ENCODE assay signal across 20 cellular contexts in the genomic region with DNA sequence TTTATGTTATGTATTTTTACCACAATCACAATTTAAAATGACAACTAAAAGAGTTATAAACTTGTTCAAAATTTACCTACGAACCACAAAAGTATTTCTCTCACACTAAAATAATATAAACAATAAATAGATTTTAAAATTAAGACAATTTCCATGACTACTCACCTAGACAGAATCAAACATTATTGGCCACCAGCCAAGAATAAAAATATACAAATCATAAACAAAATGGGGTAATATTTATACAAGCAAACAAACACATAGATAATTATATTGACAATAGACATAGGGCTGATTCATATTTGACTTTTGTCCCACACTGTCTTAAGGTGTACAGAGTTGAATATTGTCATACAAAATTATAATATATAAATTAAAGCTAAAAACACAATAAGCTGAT.
DNase-seq lines count a peak whose midpoint lies in the region; ATAC-seq, FAIRE-seq and TF ChIP-seq lines count a peak whose summit lies in the region.
"Had no signal": no experiment of that assay in that cellular context is flagged by ENCODE, and none has a peak within 500 bp of the region (broad histone marks: within the 10 kb centered on the region; RNA-seq: fewer than 3 reads in every experiment).

No MANE protein-coding gene starts in this region.

- DNase-seq in frontal cortex (ENCODE audit: low spot score in 2 of 2) (no peak), pancreas (no peak), HK-2 (ENCODE audit: unreplicated experiment) (no peak), KBM-7 (no peak), UCSD-AML1 (lab: John Stamatoyannopoulos, UW; ENCODE audit: unreplicated experiment) (no peak)
- DNase-seq: 8988T; Calu3; CD8-positive, alpha-beta T cell; DND-41; EL; H7; HFFc6 had no signal

- in situ Hi-C loops in KBM-7 (cut with MboI; ENCODE audit: low pct_unique_long_range_greater_than_20kb, low sequenced_read_pairs), result no loop called here

- no peaks in the 10 kb centered on the region for H3K4me1 ChIP-seq in pancreas
- H3K4me1 ChIP-seq: BLaER1 treated with 17β-estradiol and CSF1 and Interleukin-3, amounts not matched to agents 10 nM and 100 nM had no signal

- no peaks in the 10 kb centered on the region for H3K36me3 ChIP-seq in pancreas
- H3K36me3 ChIP-seq: BLaER1 treated with 17β-estradiol and CSF1 and Interleukin-3, amounts not matched to agents 10 nM and 100 nM had no signal

- no peak for TF ChIP-seq CTCF in pancreas (IDR thresholded peaks at IDR 0.05)

- 75 to 88% methylated on average over 1 of the region's 1 CpG for WGBS in pancreas, 2 donors

- peak; percentile 94 for FAIRE-seq in A204.1 (lab: Jason Lieb, UNC)
- FAIRE-seq in TTC549 (lab: Jason Lieb, UNC), result peak; percentile 78
- FAIRE-seq in frontal cortex (lab: Jason Lieb, UNC), result peak; percentile 88
- peak; percentile 84 for FAIRE-seq in pancreas (lab: Jason Lieb, UNC)
- FAIRE-seq: GM12878, GM19239, HepG2 had no signal

- no peak for ATAC-seq in pancreas
- ATAC-seq: CD8-positive, alpha-beta T cell; GM12878; GM23338; HCT116; HepG2 had no signal

- H3K27me3 ChIP-seq in pancreas, result no peaks in the 10 kb centered on the region
- H3K27me3 ChIP-seq: BLaER1 treated with 17β-estradiol and CSF1 and Interleukin-3, amounts not matched to agents 10 nM and 100 nM had no signal

- no peaks in the 10 kb centered on the region for H3K9me3 ChIP-seq in pancreas

- intact Hi-C loops in pancreas (cut with DNase I), result no loop called here

- H3K27ac ChIP-seq in pancreas, result no peak overlapping the region
- H3K27ac ChIP-seq: BLaER1 treated with 17β-estradiol and CSF1 and Interleukin-3, amounts not matched to agents 10 nM and 100 nM had no signal

- no peak overlapping the region for H3K4me3 ChIP-seq in pancreas
- H3K4me3 ChIP-seq: BLaER1 treated with 17β-estradiol and CSF1 and Interleukin-3, amounts not matched to agents 10 nM and 100 nM; GM12878; GM23338 had no signal
